Comparison of ENCODE assay signal across 22 cellular contexts in the genomic region with DNA sequence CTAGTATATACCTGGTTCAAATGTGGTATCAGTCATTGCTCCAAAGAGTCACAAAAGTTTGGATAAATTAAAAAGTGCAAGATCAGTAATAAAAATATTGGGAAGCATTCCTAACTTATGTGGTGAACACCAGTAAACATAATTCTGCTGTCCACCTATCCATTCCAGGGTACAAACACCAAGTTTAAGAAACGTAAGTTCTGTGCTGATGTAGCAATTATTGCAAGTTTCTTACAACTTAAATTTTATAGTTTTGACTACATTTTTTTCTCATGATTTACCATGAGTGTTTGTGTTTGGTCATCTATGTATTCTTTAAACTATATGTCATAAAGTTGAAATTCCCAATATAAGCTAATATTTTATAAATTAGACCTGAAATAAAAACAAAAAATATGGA.
"Had no signal": no experiment of that assay in that cellular context is flagged by ENCODE, and none has a peak within 500 bp of the region (broad histone marks: within the 10 kb centered on the region; RNA-seq: fewer than 3 reads in every experiment).

No MANE protein-coding gene starts in this region.

- H3K36me3 ChIP-seq: esophagus muscularis mucosa, gastroesophageal sphincter, heart left ventricle, left lung, lower lobe of right lung had no signal

- H3K9me3 ChIP-seq: esophagus muscularis mucosa, gastroesophageal sphincter, heart left ventricle, left lung, lower lobe of right lung, mucosa of descending colon had no signal

- H3K27me3 ChIP-seq: dorsolateral prefrontal cortex, esophagus muscularis mucosa, foreskin keratinocyte, gastroesophageal sphincter, heart left ventricle, hepatocyte, left lung had no signal

- H2AFZ ChIP-seq: hepatocyte had no signal

- DNase-seq: dermis blood vessel endothelial cell; dorsolateral prefrontal cortex; effector CD4-positive, alpha-beta T cell; effector memory CD4-positive, alpha-beta T cell; foreskin keratinocyte; heart left ventricle; hypothalamus; immature natural killer cell; left cardiac atrium; left lung; left ventricle myocardium superior; lower lobe of right lung; mesenchymal stem cell; mucosa of descending colon had no signal

- ATAC-seq: foreskin keratinocyte, gastroesophageal sphincter, heart left ventricle, left cardiac atrium, left lung, left ventricle myocardium superior, lower lobe of right lung, mucosa of descending colon had no signal

- H3K27ac ChIP-seq: coronary artery, dorsolateral prefrontal cortex, esophagus muscularis mucosa, foreskin keratinocyte, gastroesophageal sphincter, heart left ventricle, hepatocyte, left lung, lower lobe of right lung had no signal

- H3K4me1 ChIP-seq: foreskin keratinocyte, heart left ventricle, left lung, lower lobe of right lung had no signal

- H3K4me3 ChIP-seq: coronary artery, dorsolateral prefrontal cortex, esophagus muscularis mucosa, gastroesophageal sphincter, heart left ventricle, hepatocyte, left lung, lower lobe of right lung, mucosa of descending colon had no signal

- FAIRE-seq: colon, endothelial cell of umbilical vein, frontal cortex, keratinocyte had no signal

- H3K4me2 ChIP-seq: hepatocyte had no signal
